Comparison of ENCODE assay signal across 8 cellular contexts in the genomic region with DNA sequence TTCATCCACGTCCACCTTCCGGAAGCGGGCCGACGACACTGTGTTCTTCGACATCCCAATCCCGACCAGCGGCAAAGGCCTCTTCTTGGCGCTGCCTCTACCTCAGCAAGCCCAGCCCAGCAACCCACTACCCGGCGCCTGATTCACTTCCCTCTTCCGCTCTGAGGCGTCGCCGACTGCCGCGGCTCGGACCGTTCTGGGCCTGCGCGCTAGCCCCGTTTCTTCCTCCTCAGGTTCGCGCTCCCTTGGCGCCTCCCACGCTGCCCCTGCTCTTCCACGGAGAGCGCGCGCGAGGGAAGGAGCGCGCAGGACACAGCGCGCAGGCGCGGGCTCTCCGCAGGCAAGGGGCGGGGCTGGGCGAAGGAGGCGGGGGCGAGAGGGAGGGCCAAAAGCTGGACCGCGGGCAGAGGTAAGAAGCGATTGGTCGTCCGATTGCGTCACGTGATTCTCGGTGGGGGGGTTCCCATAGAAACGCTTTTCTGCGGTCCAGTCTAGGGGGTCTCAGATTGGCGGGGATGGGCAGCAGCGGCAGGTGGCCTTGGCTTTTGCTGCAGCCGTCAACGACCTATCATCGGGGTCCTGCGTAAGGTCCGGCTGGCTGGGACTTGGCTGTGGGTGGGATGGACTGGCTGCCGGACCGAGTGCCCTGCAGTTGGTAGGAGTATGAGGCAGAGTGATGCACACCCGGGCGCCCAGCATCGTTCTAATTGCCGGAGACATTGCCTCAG. TPM values are rescaled to one million over a fixed set of nuclear protein-coding genes. Genes with fewer than 3 reads are reported as not detected.
DNase-seq lines count a peak whose midpoint lies in the region; ATAC-seq, FAIRE-seq and TF ChIP-seq lines count a peak whose summit lies in the region.

Gene ARPC5 (minus strand): TSS at position 178 of the 728 bp plus-strand sequence. CDS start 124 bp downstream, at position 54.

- H3K9me1 ChIP-seq in keratinocyte (ENCODE audit: control insufficient read depth, extremely low read depth, insufficient read depth, low read length) = no peaks in the 10 kb centered on the region

- no peaks in the 10 kb centered on the region for H3K9me3 ChIP-seq in keratinocyte (ENCODE audit: control insufficient read depth, low read depth, low read length)

- peak within 1 kb of the TSS; percentile 84 for H3K27ac ChIP-seq in keratinocyte (ENCODE audit: control insufficient read depth, insufficient read depth, low read length)

- H3K27me3 ChIP-seq in keratinocyte (ENCODE audit: control insufficient read depth, extremely low read depth, insufficient read depth, low read length) = no peaks in the 10 kb centered on the region

- TF ChIP-seq CTCF in AG09309 (IDR thresholded peaks at IDR 0.05; ENCODE audit: control insufficient read depth, insufficient read depth, low read depth, low read length, missing control alignments) = no peak
- TF ChIP-seq CTCF in keratinocyte (optimal IDR thresholded peaks at IDR 0.05 in 1 of 3, IDR thresholded peaks at IDR 0.05 in 1 of 3, conservative IDR thresholded peaks at IDR 0.05 in 1 of 3; ENCODE audit: extremely low read depth in 1 of 3, insufficient read depth in 2 of 3, low read length in 3 of 3) = peak in 1 of 3 experiments; percentile 2

- peaks cover 38% of the 10 kb centered on the region for H3K79me2 ChIP-seq in keratinocyte (ENCODE audit: control insufficient read depth, insufficient read depth, low read length)

- H3K4me3 ChIP-seq in AG09309 (ENCODE audit: control insufficient read depth, low read depth, low read length) = peak within 1 kb of the TSS; percentile 86
- H3K4me3 ChIP-seq in keratinocyte (ENCODE audit: control insufficient read depth in 2 of 3, extremely low read depth in 1 of 3, insufficient read depth in 2 of 3, low read depth in 1 of 3, low read length in 3 of 3) = peak within 1 kb of the TSS; percentile 73 to 90 (median 84)

- peaks cover 28% of the 10 kb centered on the region for H3K4me1 ChIP-seq in keratinocyte (ENCODE audit: control insufficient read depth, extremely low read depth, insufficient read depth, low read length)

- DNase-seq in AG09309 (ENCODE audit: low read depth) = peak; percentile 88
- DNase-seq in NCI-H460 (ENCODE audit: extremely low read depth, low read depth) = peak; percentile 98
- DNase-seq in activated CD4-positive, CD25-positive, alpha-beta regulatory T cell treated with anti-CD3 and anti-CD28 coated beads, Interleukin-2, amount 50 U/mL, for 72 hours = peak; percentile 97
- peak; percentile 82 to 84 for DNase-seq in cerebellar nuclear complex (lab: John Stamatoyannopoulos, UW)
- peak; percentile 83 for DNase-seq in keratinocyte (ENCODE audit: low read depth, low spot score)
- peak; percentile 92 to 97 for DNase-seq in stimulated activated CD4-positive, alpha-beta T cell treated with anti-CD3 and anti-CD28 coated beads, Interleukin-15, amount 100 ng/mL, for 1 hour (ENCODE audit: low read depth in 1 of 2, low spot score in 1 of 2)

- no peaks in the 10 kb centered on the region for H4K20me1 ChIP-seq in keratinocyte (ENCODE audit: control insufficient read depth, extremely low read depth, insufficient read depth, low read length)

- peak within 1 kb of the TSS; percentile 98 for H2AFZ ChIP-seq in keratinocyte (ENCODE audit: control insufficient read depth, low read length)

- peaks cover 5 to 8% of the 10 kb centered on the region in 2 experiments for H3K36me3 ChIP-seq in keratinocyte (ENCODE audit: control insufficient read depth in 2 of 2, extremely low read depth in 1 of 2, insufficient read depth in 2 of 2, low read length in 2 of 2)

- H3K4me2 ChIP-seq in keratinocyte (ENCODE audit: control insufficient read depth, extremely low read depth, insufficient read depth, low read depth, low read length) = peak within 1 kb of the TSS; percentile 96

- dilution Hi-C loops in keratinocyte (cut with MboI; ENCODE audit: extremely low pct_ligation_motif_present, low sequenced_read_pairs) = no loop called here

- H3K9ac ChIP-seq in keratinocyte (ENCODE audit: control insufficient read depth, extremely low read depth, insufficient read depth, low read length) = peak within 1 kb of the TSS; percentile 85

- peak; percentile 84 for ATAC-seq in GM19035 (IDR thresholded peaks at IDR 0.05; ENCODE audit: unreplicated experiment)
- peak; percentile 89 for ATAC-seq in HG03354 (IDR thresholded peaks at IDR 0.05; ENCODE audit: poor library complexity, severe bottlenecking, unreplicated experiment)

- no peak for FAIRE-seq in keratinocyte (lab: Jason Lieb, UNC)

RNA-seq across cellular contexts. Expression of gene ARPC5, which starts in this region (rescaled TPM):
- total RNA-seq in NCI-H460 (2014; rRNA removed; shearing (Covaris generic)) = 132 and 156 TPM in 2 replicates
- polyA plus RNA-seq in NCI-H460 (2014; cell fraction: nucleus; rRNA removed) = 104 and 105 TPM in 2 replicates
- 146 to 255 TPM (median 184 TPM) in 3 replicates for polyA plus RNA-seq in keratinocyte
- 353 TPM for polyA plus RNA-seq in keratinocyte (2011; ENCODE audit: low read depth)
- 117 and 198 TPM in 2 replicates for polyA plus RNA-seq in keratinocyte (2011; cell fraction: cytosol; rRNA removed)
- polyA plus RNA-seq in keratinocyte (2011; cell fraction: nucleus; rRNA removed) = 67.3 and 79.7 TPM in 2 replicates
- 164 and 231 TPM in 2 replicates for polyA plus RNA-seq in keratinocyte (2012; ENCODE audit: low replicate concordance)
- 45.8 to 71.8 TPM (median 53.7 TPM) in 3 replicates for polyA minus RNA-seq in keratinocyte
- 207 TPM for polyA minus RNA-seq in keratinocyte (2011; cell fraction: cytosol; rRNA and poly(A)+ RNA removed)
- polyA minus RNA-seq in keratinocyte (2011; cell fraction: nucleus; rRNA and poly(A)+ RNA removed) = 39.7 and 64.8 TPM in 2 replicates

Comparison
In these comparisons a context has a peak if more than half of its experiments do, and no peak if none do; other contexts are left out.
1. Peak in every context shown above with its lines: DNase-seq, ATAC-seq, H3K4me3 ChIP-seq and H3K27ac ChIP-seq.